In the genomic region with DNA sequence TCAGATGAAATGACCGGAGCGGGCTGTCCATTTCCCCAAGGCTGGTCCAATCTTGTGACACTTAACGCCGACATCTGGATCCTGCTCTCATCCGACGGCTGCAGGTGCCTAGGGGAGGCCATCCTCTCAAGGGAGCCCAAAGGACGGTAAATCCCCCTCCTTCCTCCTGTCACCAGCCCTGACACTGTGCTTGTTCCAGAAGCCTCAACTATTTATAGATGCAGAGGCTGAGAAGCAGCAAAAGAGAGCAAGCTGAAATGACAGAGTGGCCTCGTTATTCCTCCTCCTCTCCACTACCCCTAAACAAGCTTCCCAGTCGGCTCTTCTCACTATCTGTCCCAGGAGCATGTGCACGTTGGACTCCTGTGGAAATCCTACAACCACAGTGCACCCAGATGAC, we compare ENCODE assay signal across 3 cellular contexts.
TF ChIP-seq lines count a peak whose summit lies in the region.

No MANE protein-coding gene starts in this region.

TF ChIP-seq in SK-N-SH, 30 proteins besides CTCF, POLR2A, EP300 and RAD21 (continued from another document and continues in another):
- TF ChIP-seq, protein P1, sequence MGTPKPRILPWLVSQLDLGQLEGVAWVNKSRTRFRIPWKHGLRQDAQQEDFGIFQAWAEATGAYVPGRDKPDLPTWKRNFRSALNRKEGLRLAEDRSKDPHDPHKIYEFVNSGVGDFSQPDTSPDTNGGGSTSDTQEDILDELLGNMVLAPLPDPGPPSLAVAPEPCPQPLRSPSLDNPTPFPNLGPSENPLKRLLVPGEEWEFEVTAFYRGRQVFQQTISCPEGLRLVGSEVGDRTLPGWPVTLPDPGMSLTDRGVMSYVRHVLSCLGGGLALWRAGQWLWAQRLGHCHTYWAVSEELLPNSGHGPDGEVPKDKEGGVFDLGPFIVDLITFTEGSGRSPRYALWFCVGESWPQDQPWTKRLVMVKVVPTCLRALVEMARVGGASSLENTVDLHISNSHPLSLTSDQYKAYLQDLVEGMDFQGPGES (IDR thresholded peaks at IDR 0.05; ENCODE audit: low read depth, low read length): no peak
- TF ChIP-seq FOXJ3 (CRISPR knock-in tag; IDR thresholded peaks at IDR 0.05) (no peak), CHD2 (IDR thresholded peaks at IDR 0.05; ENCODE audit: low read length, partially characterized antibody) (no peak), MXI1 (IDR thresholded peaks at IDR 0.05; ENCODE audit: low read depth, low read length) (no peak), POLR2AphosphoS5 (IDR thresholded peaks at IDR 0.05; ENCODE audit: low read depth, low read length) (no peak), RFX5 (IDR thresholded peaks at IDR 0.05; ENCODE audit: low read length) (no peak), GATA2 (CRISPR knock-in tag; IDR thresholded peaks at IDR 0.05) (no peak), FOXM1 (IDR thresholded peaks at IDR 0.05; ENCODE audit: low read depth) (no peak), SMC3 (IDR thresholded peaks at IDR 0.05; ENCODE audit: low read depth, low read length) (no peak), RXRA (IDR thresholded peaks at IDR 0.05; ENCODE audit: borderline replicate concordance, low read depth) (no peak), TEAD4 (IDR thresholded peaks at IDR 0.05; ENCODE audit: borderline replicate concordance, insufficient read depth) (no peak), GABPA (IDR thresholded peaks at IDR 0.05; ENCODE audit: low read depth) (no peak), MEF2A (IDR thresholded peaks at IDR 0.05; ENCODE audit: borderline replicate concordance, low read depth) (no peak), NFIC (IDR thresholded peaks at IDR 0.05; ENCODE audit: borderline replicate concordance) (no peak), EZH2phosphoT487 (IDR thresholded peaks at IDR 0.05; ENCODE audit: borderline replicate concordance, low read depth) (no peak)
- TF ChIP-seq, protein P2, sequence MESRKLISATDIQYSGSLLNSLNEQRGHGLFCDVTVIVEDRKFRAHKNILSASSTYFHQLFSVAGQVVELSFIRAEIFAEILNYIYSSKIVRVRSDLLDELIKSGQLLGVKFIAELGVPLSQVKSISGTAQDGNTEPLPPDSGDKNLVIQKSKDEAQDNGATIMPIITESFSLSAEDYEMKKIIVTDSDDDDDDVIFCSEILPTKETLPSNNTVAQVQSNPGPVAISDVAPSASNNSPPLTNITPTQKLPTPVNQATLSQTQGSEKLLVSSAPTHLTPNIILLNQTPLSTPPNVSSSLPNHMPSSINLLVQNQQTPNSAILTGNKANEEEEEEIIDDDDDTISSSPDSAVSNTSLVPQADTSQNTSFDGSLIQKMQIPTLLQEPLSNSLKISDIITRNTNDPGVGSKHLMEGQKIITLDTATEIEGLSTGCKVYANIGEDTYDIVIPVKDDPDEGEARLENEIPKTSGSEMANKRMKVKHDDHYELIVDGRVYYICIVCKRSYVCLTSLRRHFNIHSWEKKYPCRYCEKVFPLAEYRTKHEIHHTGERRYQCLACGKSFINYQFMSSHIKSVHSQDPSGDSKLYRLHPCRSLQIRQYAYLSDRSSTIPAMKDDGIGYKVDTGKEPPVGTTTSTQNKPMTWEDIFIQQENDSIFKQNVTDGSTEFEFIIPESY (IDR thresholded peaks at IDR 0.05; ENCODE audit: borderline replicate concordance, low read depth): no peak
- TF ChIP-seq, protein P3, sequence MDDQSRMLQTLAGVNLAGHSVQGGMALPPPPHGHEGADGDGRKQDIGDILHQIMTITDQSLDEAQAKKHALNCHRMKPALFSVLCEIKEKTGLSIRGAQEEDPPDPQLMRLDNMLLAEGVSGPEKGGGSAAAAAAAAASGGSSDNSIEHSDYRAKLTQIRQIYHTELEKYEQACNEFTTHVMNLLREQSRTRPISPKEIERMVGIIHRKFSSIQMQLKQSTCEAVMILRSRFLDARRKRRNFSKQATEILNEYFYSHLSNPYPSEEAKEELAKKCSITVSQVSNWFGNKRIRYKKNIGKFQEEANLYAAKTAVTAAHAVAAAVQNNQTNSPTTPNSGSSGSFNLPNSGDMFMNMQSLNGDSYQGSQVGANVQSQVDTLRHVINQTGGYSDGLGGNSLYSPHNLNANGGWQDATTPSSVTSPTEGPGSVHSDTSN (IDR thresholded peaks at IDR 0.05): no peak

TF ChIP-seq in SK-N-SH treated with all-trans-retinoic acid at 6 μM for 48 hours, 23 proteins besides CTCF, POLR2A, EP300 and RAD21 (continued from another document):
- TF ChIP-seq, protein P4, sequence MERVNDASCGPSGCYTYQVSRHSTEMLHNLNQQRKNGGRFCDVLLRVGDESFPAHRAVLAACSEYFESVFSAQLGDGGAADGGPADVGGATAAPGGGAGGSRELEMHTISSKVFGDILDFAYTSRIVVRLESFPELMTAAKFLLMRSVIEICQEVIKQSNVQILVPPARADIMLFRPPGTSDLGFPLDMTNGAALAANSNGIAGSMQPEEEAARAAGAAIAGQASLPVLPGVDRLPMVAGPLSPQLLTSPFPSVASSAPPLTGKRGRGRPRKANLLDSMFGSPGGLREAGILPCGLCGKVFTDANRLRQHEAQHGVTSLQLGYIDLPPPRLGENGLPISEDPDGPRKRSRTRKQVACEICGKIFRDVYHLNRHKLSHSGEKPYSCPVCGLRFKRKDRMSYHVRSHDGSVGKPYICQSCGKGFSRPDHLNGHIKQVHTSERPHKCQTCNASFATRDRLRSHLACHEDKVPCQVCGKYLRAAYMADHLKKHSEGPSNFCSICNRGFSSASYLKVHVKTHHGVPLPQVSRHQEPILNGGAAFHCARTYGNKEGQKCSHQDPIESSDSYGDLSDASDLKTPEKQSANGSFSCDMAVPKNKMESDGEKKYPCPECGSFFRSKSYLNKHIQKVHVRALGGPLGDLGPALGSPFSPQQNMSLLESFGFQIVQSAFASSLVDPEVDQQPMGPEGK (CRISPR knock-in tag; IDR thresholded peaks at IDR 0.05; ENCODE audit: borderline replicate concordance): no peak
- TF ChIP-seq ARNTL (CRISPR knock-in tag; IDR thresholded peaks at IDR 0.05; ENCODE audit: borderline replicate concordance, low read depth): no peak
- no peak for TF ChIP-seq ZFP3 (CRISPR knock-in tag; IDR thresholded peaks at IDR 0.05)
- TF ChIP-seq, protein P5, sequence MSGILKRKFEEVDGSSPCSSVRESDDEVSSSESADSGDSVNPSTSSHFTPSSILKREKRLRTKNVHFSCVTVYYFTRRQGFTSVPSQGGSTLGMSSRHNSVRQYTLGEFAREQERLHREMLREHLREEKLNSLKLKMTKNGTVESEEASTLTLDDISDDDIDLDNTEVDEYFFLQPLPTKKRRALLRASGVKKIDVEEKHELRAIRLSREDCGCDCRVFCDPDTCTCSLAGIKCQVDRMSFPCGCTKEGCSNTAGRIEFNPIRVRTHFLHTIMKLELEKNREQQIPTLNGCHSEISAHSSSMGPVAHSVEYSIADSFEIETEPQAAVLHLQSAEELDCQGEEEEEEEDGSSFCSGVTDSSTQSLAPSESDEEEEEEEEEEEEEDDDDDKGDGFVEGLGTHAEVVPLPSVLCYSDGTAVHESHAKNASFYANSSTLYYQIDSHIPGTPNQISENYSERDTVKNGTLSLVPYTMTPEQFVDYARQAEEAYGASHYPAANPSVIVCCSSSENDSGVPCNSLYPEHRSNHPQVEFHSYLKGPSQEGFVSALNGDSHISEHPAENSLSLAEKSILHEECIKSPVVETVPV (CRISPR knock-in tag; IDR thresholded peaks at IDR 0.05): no peak
- no peak for TF ChIP-seq GLIS3 (CRISPR knock-in tag; IDR thresholded peaks at IDR 0.05)
- TF ChIP-seq BACH2 (CRISPR knock-in tag; IDR thresholded peaks at IDR 0.05; ENCODE audit: borderline replicate concordance): no peak
- TF ChIP-seq SNAI2 (CRISPR knock-in tag; IDR thresholded peaks at IDR 0.05): no peak
- TF ChIP-seq, protein P6, sequence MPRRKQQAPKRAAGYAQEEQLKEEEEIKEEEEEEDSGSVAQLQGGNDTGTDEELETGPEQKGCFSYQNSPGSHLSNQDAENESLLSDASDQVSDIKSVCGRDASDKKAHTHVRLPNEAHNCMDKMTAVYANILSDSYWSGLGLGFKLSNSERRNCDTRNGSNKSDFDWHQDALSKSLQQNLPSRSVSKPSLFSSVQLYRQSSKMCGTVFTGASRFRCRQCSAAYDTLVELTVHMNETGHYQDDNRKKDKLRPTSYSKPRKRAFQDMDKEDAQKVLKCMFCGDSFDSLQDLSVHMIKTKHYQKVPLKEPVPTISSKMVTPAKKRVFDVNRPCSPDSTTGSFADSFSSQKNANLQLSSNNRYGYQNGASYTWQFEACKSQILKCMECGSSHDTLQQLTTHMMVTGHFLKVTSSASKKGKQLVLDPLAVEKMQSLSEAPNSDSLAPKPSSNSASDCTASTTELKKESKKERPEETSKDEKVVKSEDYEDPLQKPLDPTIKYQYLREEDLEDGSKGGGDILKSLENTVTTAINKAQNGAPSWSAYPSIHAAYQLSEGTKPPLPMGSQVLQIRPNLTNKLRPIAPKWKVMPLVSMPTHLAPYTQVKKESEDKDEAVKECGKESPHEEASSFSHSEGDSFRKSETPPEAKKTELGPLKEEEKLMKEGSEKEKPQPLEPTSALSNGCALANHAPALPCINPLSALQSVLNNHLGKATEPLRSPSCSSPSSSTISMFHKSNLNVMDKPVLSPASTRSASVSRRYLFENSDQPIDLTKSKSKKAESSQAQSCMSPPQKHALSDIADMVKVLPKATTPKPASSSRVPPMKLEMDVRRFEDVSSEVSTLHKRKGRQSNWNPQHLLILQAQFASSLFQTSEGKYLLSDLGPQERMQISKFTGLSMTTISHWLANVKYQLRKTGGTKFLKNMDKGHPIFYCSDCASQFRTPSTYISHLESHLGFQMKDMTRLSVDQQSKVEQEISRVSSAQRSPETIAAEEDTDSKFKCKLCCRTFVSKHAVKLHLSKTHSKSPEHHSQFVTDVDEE (CRISPR knock-in tag; IDR thresholded peaks at IDR 0.05): no peak

TF ChIP-seq in IMR-90, 13 proteins besides CTCF, POLR2A, EP300 and RAD21 (continued from another document):
- TF ChIP-seq, protein P7, sequence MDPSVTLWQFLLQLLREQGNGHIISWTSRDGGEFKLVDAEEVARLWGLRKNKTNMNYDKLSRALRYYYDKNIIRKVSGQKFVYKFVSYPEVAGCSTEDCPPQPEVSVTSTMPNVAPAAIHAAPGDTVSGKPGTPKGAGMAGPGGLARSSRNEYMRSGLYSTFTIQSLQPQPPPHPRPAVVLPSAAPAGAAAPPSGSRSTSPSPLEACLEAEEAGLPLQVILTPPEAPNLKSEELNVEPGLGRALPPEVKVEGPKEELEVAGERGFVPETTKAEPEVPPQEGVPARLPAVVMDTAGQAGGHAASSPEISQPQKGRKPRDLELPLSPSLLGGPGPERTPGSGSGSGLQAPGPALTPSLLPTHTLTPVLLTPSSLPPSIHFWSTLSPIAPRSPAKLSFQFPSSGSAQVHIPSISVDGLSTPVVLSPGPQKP (IDR thresholded peaks at IDR 0.05; ENCODE audit: borderline replicate concordance, low read depth, low read length): no peak
- TF ChIP-seq RFX5 (IDR thresholded peaks at IDR 0.05; ENCODE audit: low read depth, low read length): no peak
- no peak for TF ChIP-seq RCOR1 (IDR thresholded peaks at IDR 0.05; ENCODE audit: insufficient replicate concordance, low read length)
- no peak for TF ChIP-seq MAZ (IDR thresholded peaks at IDR 0.05; ENCODE audit: borderline replicate concordance, low read depth, low read length)
- no peak for TF ChIP-seq SMC3 (IDR thresholded peaks at IDR 0.05; ENCODE audit: low read depth, low read length)
- TF ChIP-seq, protein P8, sequence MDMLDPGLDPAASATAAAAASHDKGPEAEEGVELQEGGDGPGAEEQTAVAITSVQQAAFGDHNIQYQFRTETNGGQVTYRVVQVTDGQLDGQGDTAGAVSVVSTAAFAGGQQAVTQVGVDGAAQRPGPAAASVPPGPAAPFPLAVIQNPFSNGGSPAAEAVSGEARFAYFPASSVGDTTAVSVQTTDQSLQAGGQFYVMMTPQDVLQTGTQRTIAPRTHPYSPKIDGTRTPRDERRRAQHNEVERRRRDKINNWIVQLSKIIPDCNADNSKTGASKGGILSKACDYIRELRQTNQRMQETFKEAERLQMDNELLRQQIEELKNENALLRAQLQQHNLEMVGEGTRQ (IDR thresholded peaks at IDR 0.05; ENCODE audit: low read depth, low read length): no peak
- no peak for TF ChIP-seq MAFK (IDR thresholded peaks at IDR 0.05; ENCODE audit: low read depth, low read length)
